20 cellular contexts compared by ENCODE assay signal in genomic region chr2:237048595-237048994, GRCh38.
"Had no signal": no experiment of that assay in that cellular context is flagged by ENCODE, and none has a peak within 500 bp of the region (broad histone marks: within the 10 kb centered on the region; RNA-seq: fewer than 3 reads in every experiment).

No MANE protein-coding gene starts in this region.

- H3K4me3 ChIP-seq: left ventricle myocardium inferior, mucosa of descending colon, ovary, sigmoid colon, spleen, suprapubic skin, thoracic aorta, tibial artery, uterus had no signal

- H3K36me3 ChIP-seq: ovary, sigmoid colon, spleen, suprapubic skin, thoracic aorta, tibial artery, uterus had no signal

- H3K9me3 ChIP-seq: ovary, uterus had no signal

- ATAC-seq: mucosa of descending colon; naive thymus-derived CD4-positive, alpha-beta T cell; natural killer cell treated with Interleukin-12 subunit alpha and Interleukin-12 subunit beta and Interleukin-15 and Interleukin-18, amount 100 ng/mL, for 72 hours; right cardiac atrium; stimulated activated effector memory CD8-positive, alpha-beta T cell treated with anti-CD3 and anti-CD28 coated beads, Interleukin-12 subunit alpha, Interleukin-12 subunit beta, amount 100 ng/mL, for 72 hours had no signal

- H3K27me3 ChIP-seq: ovary, sigmoid colon, suprapubic skin, tibial artery, uterus had no signal

- H3K27ac ChIP-seq: left ventricle myocardium inferior, ovary, sigmoid colon, spleen, suprapubic skin, thoracic aorta, tibial artery, uterus had no signal

- H3K4me1 ChIP-seq: sigmoid colon, suprapubic skin, tibial artery, uterus had no signal

- DNase-seq: islet precursor cell; left ventricle myocardium inferior; midbrain; mucosa of descending colon; naive thymus-derived CD4-positive, alpha-beta T cell; ovary; retina; right cardiac atrium; sigmoid colon; small intestine; spleen; stimulated activated CD4-positive, alpha-beta T cell treated with anti-CD3 and anti-CD28 coated beads, Interleukin-4, amount 100 ng/mL, for 24 hours; stimulated activated naive CD4-positive, alpha-beta T cell; tibial artery; trophoblast cell; uterus had no signal

- FAIRE-seq: small intestine had no signal
